ENCODE assay signal across 7 cellular contexts in genomic region chr2:111491181-111491580, GRCh38.
A peak's percentile ranks its signal among the peaks of the same experiment; 100 is the strongest.
DNase-seq lines count a peak whose midpoint lies in the region; ATAC-seq, FAIRE-seq and TF ChIP-seq lines count a peak whose summit lies in the region.
"Not testable (repeated sequence)": the region's sequence is repeated elsewhere in the genome, so short reads cannot be mapped to it uniquely, and the experiment has no call there.

No MANE protein-coding gene starts in this region.

- not testable (repeated sequence) for H3K36me3 Mint-ChIP-seq in CD14-positive monocyte; activated CD4-positive, alpha-beta T cell treated with anti-CD3 and anti-CD28 coated beads for 36 hours (ENCODE audit: low read depth); activated T-cell treated with anti-CD3 and anti-CD28 coated beads, Interleukin-2, amount 50 U/mL, for 72 hours (ENCODE audit: insufficient read depth in 2 of 2); astrocyte (ENCODE audit: low read depth, unreplicated experiment); osteocyte (ENCODE audit: unreplicated experiment)

- not testable (repeated sequence) for H4K20me1 ChIP-seq in OCI-LY3 (ENCODE audit: insufficient read depth, low read length)
- H4K20me1 ChIP-seq in astrocyte (ENCODE audit: insufficient read depth, low read length): peaks cover 12% of the 10 kb centered on the region

- FAIRE-seq in astrocyte (lab: Jason Lieb, UNC): not testable (repeated sequence)

- not testable (repeated sequence) for H3K27ac ChIP-seq in OCI-LY3 (ENCODE audit: low read length); astrocyte (ENCODE audit: low read depth, low read length)

- ATAC-seq in activated CD4-positive, alpha-beta T cell treated with anti-CD3 and anti-CD28 coated beads for 36 hours: peak; percentile 49
- ATAC-seq in activated T-cell treated with anti-CD3 and anti-CD28 coated beads, Interleukin-2, amount 50 U/mL, for 72 hours (replicated peaks in 1 of 2): peak; percentile 45 to 50
- peak; percentile 23 to 43 for ATAC-seq in left cardiac atrium

- H3K9me3 ChIP-seq in OCI-LY3 (ENCODE audit: insufficient read depth, low read length); astrocyte (ENCODE audit: insufficient read depth, low read depth, low read length): not testable (repeated sequence)

- CTCF ChIA-PET in activated CD4-positive, alpha-beta T cell treated with anti-CD3 and anti-CD28 coated beads for 36 hours (lab: Charles Lee): not testable (repeated sequence)

- H3K4me1 ChIP-seq in OCI-LY3 (ENCODE audit: low read length) (peaks cover 18% of the 10 kb centered on the region), astrocyte (ENCODE audit: insufficient read depth, low read length) (peaks cover 11% of the 10 kb centered on the region)

- H3K27ac Mint-ChIP-seq in CD14-positive monocyte (peak overlapping the region in 6 of 7 donors; percentile 63 to 84 (median 82)), astrocyte (ENCODE audit: unreplicated experiment) (peak overlapping the region; percentile 75), osteocyte (ENCODE audit: unreplicated experiment) (peak overlapping the region; percentile 71)
- peak overlapping the region; percentile 79 for H3K27ac Mint-ChIP-seq in activated CD4-positive, alpha-beta T cell treated with anti-CD3 and anti-CD28 coated beads for 36 hours
- peak overlapping the region; percentile 67 for H3K27ac Mint-ChIP-seq in activated T-cell treated with anti-CD3 and anti-CD28 coated beads, Interleukin-2, amount 50 U/mL, for 72 hours

- H3K4me1 Mint-ChIP-seq in CD14-positive monocyte (peaks cover 21% of the 10 kb centered on the region), astrocyte (ENCODE audit: low read depth, unreplicated experiment) (peaks cover 10% of the 10 kb centered on the region), osteocyte (ENCODE audit: unreplicated experiment) (peaks cover 18% of the 10 kb centered on the region)
- peaks cover 17% of the 10 kb centered on the region for H3K4me1 Mint-ChIP-seq in activated CD4-positive, alpha-beta T cell treated with anti-CD3 and anti-CD28 coated beads for 36 hours
- not testable (repeated sequence) for H3K4me1 Mint-ChIP-seq in activated T-cell treated with anti-CD3 and anti-CD28 coated beads, Interleukin-2, amount 50 U/mL, for 72 hours (ENCODE audit: low read depth)

- H3K27me3 ChIP-seq in OCI-LY3 (ENCODE audit: low read depth, low read length); astrocyte (ENCODE audit: insufficient read depth, low read length): not testable (repeated sequence)

- not testable (repeated sequence) for H3K27me3 Mint-ChIP-seq in CD14-positive monocyte (ENCODE audit: low read depth in 3 of 3); activated CD4-positive, alpha-beta T cell treated with anti-CD3 and anti-CD28 coated beads for 36 hours; activated T-cell treated with anti-CD3 and anti-CD28 coated beads, Interleukin-2, amount 50 U/mL, for 72 hours (ENCODE audit: low read depth); astrocyte (ENCODE audit: low read depth, unreplicated experiment); osteocyte (ENCODE audit: unreplicated experiment)

- H3K4me3 Mint-ChIP-seq in CD14-positive monocyte: peak overlapping the region in 1 of 2 donors; percentile 66
- peak overlapping the region; percentile 70 for H3K4me3 Mint-ChIP-seq in activated CD4-positive, alpha-beta T cell treated with anti-CD3 and anti-CD28 coated beads for 36 hours
- peak overlapping the region; percentile 66 to 87 for H3K4me3 Mint-ChIP-seq in activated T-cell treated with anti-CD3 and anti-CD28 coated beads, Interleukin-2, amount 50 U/mL, for 72 hours
- peak overlapping the region; percentile 80 for H3K4me3 Mint-ChIP-seq in astrocyte (ENCODE audit: unreplicated experiment)
- H3K4me3 Mint-ChIP-seq in osteocyte (ENCODE audit: unreplicated experiment): peak overlapping the region; percentile 58

- POLR2A ChIA-PET in activated CD4-positive, alpha-beta T cell treated with anti-CD3 and anti-CD28 coated beads for 36 hours (lab: Charles Lee): not testable (repeated sequence)

- not testable (repeated sequence) for H2AFZ ChIP-seq in OCI-LY3 (ENCODE audit: low read depth, low read length); astrocyte (ENCODE audit: low read depth, low read length)

- H3K9me3 Mint-ChIP-seq in CD14-positive monocyte; activated CD4-positive, alpha-beta T cell treated with anti-CD3 and anti-CD28 coated beads for 36 hours (ENCODE audit: low read depth); activated T-cell treated with anti-CD3 and anti-CD28 coated beads, Interleukin-2, amount 50 U/mL, for 72 hours; astrocyte (ENCODE audit: unreplicated experiment); osteocyte (ENCODE audit: unreplicated experiment): not testable (repeated sequence)

- H3K4me2 ChIP-seq in OCI-LY3 (ENCODE audit: low read length): peak overlapping the region; percentile 48
- H3K4me2 ChIP-seq in astrocyte (ENCODE audit: low read length): not testable (repeated sequence)

- H3K9ac ChIP-seq in OCI-LY3 (ENCODE audit: low read length); astrocyte (ENCODE audit: low read length): not testable (repeated sequence)

- intact Hi-C loops in CD14-positive monocyte (cut with micrococcal nuclease); activated CD4-positive, alpha-beta T cell treated with anti-CD3 and anti-CD28 coated beads for 36 hours (cut with DNase I, micrococcal nuclease); left cardiac atrium (cut with DNase I): not testable (repeated sequence)

- H3K79me2 ChIP-seq in OCI-LY3 (ENCODE audit: low read length) (peaks cover 12% of the 10 kb centered on the region), astrocyte (ENCODE audit: insufficient read depth, low read length) (peaks cover 50% of the 10 kb centered on the region)

- not testable (repeated sequence) for H3K36me3 ChIP-seq in OCI-LY3 (replicated peaks; ENCODE audit: low read depth, low read length); astrocyte (ENCODE audit: insufficient read depth, low read length)

- DNase-seq in CD14-positive monocyte (ENCODE audit: low spot score); activated CD4-positive, alpha-beta T cell treated with anti-CD3 and anti-CD28 coated beads for 36 hours; activated T-cell treated with anti-CD3 and anti-CD28 coated beads, Interleukin-2, amount 50 U/mL, for 72 hours; astrocyte (ENCODE audit: low read depth); left cardiac atrium; osteocyte (ENCODE audit: extremely low spot score, unreplicated experiment): not testable (repeated sequence)

- H3K4me3 ChIP-seq in OCI-LY3 (ENCODE audit: low read length); astrocyte (ENCODE audit: insufficient read depth, low read depth, low read length): not testable (repeated sequence)

- not testable (repeated sequence) for TF ChIP-seq CTCF in CD14-positive monocyte (IDR thresholded peaks at IDR 0.05); OCI-LY3 (IDR thresholded peaks at IDR 0.05; ENCODE audit: low read depth, low read length); astrocyte (IDR thresholded peaks at IDR 0.05; ENCODE audit: insufficient read depth, low read depth, low read length); osteocyte (IDR thresholded peaks at IDR 0.05)
